8 cellular contexts compared by ENCODE assay signal in genomic region chr7:19772858-19773337, GRCh38. TPM values are rescaled to one million over a fixed set of nuclear protein-coding genes. Genes with fewer than 3 reads are reported as not detected.
A peak's percentile ranks its signal among the peaks of the same experiment; 100 is the strongest.
DNase-seq lines count a peak whose midpoint lies in the region; ATAC-seq and TF ChIP-seq lines count a peak whose summit lies in the region.

No MANE protein-coding gene starts in this region.

- H3K4me1 ChIP-seq in GM23338 (ENCODE audit: insufficient read depth) (peaks cover 7% of the 10 kb centered on the region), RWPE2 (ENCODE audit: insufficient read depth, poor library complexity, severe bottlenecking) (no peaks in the 10 kb centered on the region), right cardiac atrium (ENCODE audit: control insufficient read depth, insufficient read depth, low read length) (no peaks in the 10 kb centered on the region)

- H3K4me3 Mint-ChIP-seq in GM23338, result peak overlapping the region; percentile 85
- H3K4me3 Mint-ChIP-seq in activated CD4-positive, alpha-beta memory T cell treated with anti-CD3 and anti-CD28 coated beads for 36 hours, result no peak overlapping the region

- under 1% methylated on average over 27 of the region's 27 CpGs for WGBS in right cardiac atrium

- POLR2A ChIA-PET in activated CD4-positive, alpha-beta memory T cell treated with anti-CD3 and anti-CD28 coated beads for 36 hours (lab: Charles Lee), result no interaction called here

- H3K9me2 ChIP-seq in GM23338 (ENCODE audit: insufficient read depth), result no peaks in the 10 kb centered on the region

- H3K79me2 ChIP-seq in GM23338 (replicated peaks; ENCODE audit: insufficient read depth), result no peaks in the 10 kb centered on the region

- peak overlapping the region; percentile 91 for H3K4me2 ChIP-seq in GM23338

- H3K36me3 ChIP-seq in GM23338 (ENCODE audit: insufficient read depth) (no peaks in the 10 kb centered on the region), RWPE2 (ENCODE audit: low read depth) (no peaks in the 10 kb centered on the region)

- H3K9me3 Mint-ChIP-seq in GM23338, result no peaks in the 10 kb centered on the region
- no peaks in the 10 kb centered on the region for H3K9me3 Mint-ChIP-seq in activated CD4-positive, alpha-beta memory T cell treated with anti-CD3 and anti-CD28 coated beads for 36 hours

- H3K4me3 ChIP-seq in GM23338 (peak overlapping the region; percentile 74), RWPE2 (ENCODE audit: severe bottlenecking) (peak overlapping the region; percentile 20), right cardiac atrium (ENCODE audit: low read length) (peak overlapping the region; percentile 20)

- ATAC-seq in GM23338 (peak; percentile 96), RWPE2 (ENCODE audit: low read depth) (peak; percentile 86), right cardiac atrium (peak; percentile 50 to 60), sciatic nerve (peak; percentile 52), GM18867 (IDR thresholded peaks at IDR 0.05; ENCODE audit: unreplicated experiment) (no peak)

- H3K27me3 ChIP-seq in GM23338 (ENCODE audit: insufficient read depth), result peaks cover 52% of the 10 kb centered on the region
- peaks cover 4% of the 10 kb centered on the region for H3K27me3 ChIP-seq in RWPE2 (ENCODE audit: insufficient read depth, poor library complexity, severe bottlenecking)
- H3K27me3 ChIP-seq in right cardiac atrium (ENCODE audit: control insufficient read depth, insufficient read depth), result no peaks in the 10 kb centered on the region

- DNase-seq in GM23338 (ENCODE audit: low spot score) (peak; percentile 87), RWPE2 (ENCODE audit: low spot score) (no peak), right cardiac atrium (peak in 2 of 3 donors; percentile 40 to 58), sciatic nerve (ENCODE audit: low spot score) (no peak), cerebellar cortex (ENCODE audit: low spot score) (no peak), C1 segment of cervical spinal cord (lab: John Stamatoyannopoulos, UW) (no peak)
- DNase-seq in activated CD4-positive, alpha-beta memory T cell treated with anti-CD3 and anti-CD28 coated beads for 36 hours, result no peak

- no peaks in the 10 kb centered on the region for H3F3A ChIP-seq in GM23338 (replicated peaks; ENCODE audit: low read depth)

- H3K4me1 Mint-ChIP-seq in GM23338, result peaks cover 9% of the 10 kb centered on the region; the same call in 2 of the 3 replicates
- peaks cover 13% of the 10 kb centered on the region for H3K4me1 Mint-ChIP-seq in activated CD4-positive, alpha-beta memory T cell treated with anti-CD3 and anti-CD28 coated beads for 36 hours (ENCODE audit: low read depth)

- H3K27ac Mint-ChIP-seq in GM23338, result no peak overlapping the region
- H3K27ac Mint-ChIP-seq in activated CD4-positive, alpha-beta memory T cell treated with anti-CD3 and anti-CD28 coated beads for 36 hours, result no peak overlapping the region

- TF ChIP-seq CTCF in GM23338 (conservative IDR thresholded peaks at IDR 0.05; ENCODE audit: low read depth in 2 of 2), result no peak
- no peak for TF ChIP-seq CTCF in RWPE2 (IDR thresholded peaks at IDR 0.05; ENCODE audit: poor library complexity, severe bottlenecking)

- peak overlapping the region; percentile 97 for H2AFZ ChIP-seq in GM23338

- H3K27ac ChIP-seq in GM23338 (ENCODE audit: low read depth) (no peak overlapping the region), RWPE2 (ENCODE audit: poor library complexity, severe bottlenecking) (no peak overlapping the region), right cardiac atrium (ENCODE audit: low read length) (no peak overlapping the region)

- H3K9me3 ChIP-seq in RWPE2 (ENCODE audit: severe bottlenecking) (no peaks in the 10 kb centered on the region), right cardiac atrium (ENCODE audit: control insufficient read depth, low read length) (no peaks in the 10 kb centered on the region)

- CTCF ChIA-PET in activated CD4-positive, alpha-beta memory T cell treated with anti-CD3 and anti-CD28 coated beads for 36 hours (lab: Charles Lee), result interaction anchor here (0.6 to 1.4 kb wide), 2 partner anchors 18 to 59 kb away, joined by 3 to 5 read pairs; no protein-coding TSS in a partner anchor

- H3K27me3 Mint-ChIP-seq in GM23338 (ENCODE audit: insufficient read depth, low read depth, poor library complexity), result peaks cover 24% of the 10 kb centered on the region
- H3K27me3 Mint-ChIP-seq in activated CD4-positive, alpha-beta memory T cell treated with anti-CD3 and anti-CD28 coated beads for 36 hours, result peaks cover 27% of the 10 kb centered on the region

- no peaks in the 10 kb centered on the region for H3K36me3 Mint-ChIP-seq in GM23338 (ENCODE audit: low read depth)
- H3K36me3 Mint-ChIP-seq in activated CD4-positive, alpha-beta memory T cell treated with anti-CD3 and anti-CD28 coated beads for 36 hours, result no peaks in the 10 kb centered on the region

- 0 out of 2 replicates have a peak, but pooled peaks cover 3% of the 10 kb centered on the region for H4K20me1 ChIP-seq in GM23338 (replicated peaks; ENCODE audit: insufficient read depth)

- intact Hi-C loops in right cardiac atrium (cut with DNase I), result no loop called here
- intact Hi-C loops in sciatic nerve (cut with DNase I), result no loop called here
- intact Hi-C loops in activated CD4-positive, alpha-beta memory T cell treated with anti-CD3 and anti-CD28 coated beads for 36 hours (cut with micrococcal nuclease), result no loop called here

TF ChIP-seq in GM23338, 12 proteins besides CTCF, POLR2A, EP300 and RAD21 (continues in another document):
- TF ChIP-seq EZH2phosphoT487 (IDR thresholded peaks at IDR 0.05; ENCODE audit: unreplicated experiment) (no peak), POLR2AphosphoS5 (IDR thresholded peaks at IDR 0.05; ENCODE audit: low read depth) (no peak), REST (IDR thresholded peaks at IDR 0.05; ENCODE audit: unreplicated experiment) (peak; percentile 80), NANOG (IDR thresholded peaks at IDR 0.05; ENCODE audit: borderline replicate concordance) (no peak), ZNF331 (CRISPR knock-in tag; IDR thresholded peaks at IDR 0.05; ENCODE audit: low read depth) (no peak), CREB1 (CRISPR knock-in tag; IDR thresholded peaks at IDR 0.05; ENCODE audit: low read depth) (no peak)

RNA-seq across cellular contexts. Expression of gene TMEM196, which starts 0.5 kb away (rescaled TPM):
- not detected in 2 replicates for total RNA-seq in GM23338 (2014; rRNA removed; shearing (Covaris generic))
- polyA plus RNA-seq in GM23338 (2016; fragmentation: Nextera tagmentation; extraction: Ambion mirVana) (0.11 and 0.57 TPM in 2 replicates), right cardiac atrium (not detected)
- total RNA-seq in right cardiac atrium (not detected), sciatic nerve (not detected)
- total RNA-seq in activated CD4-positive, alpha-beta memory T cell treated with anti-CD3 and anti-CD28 coated beads for 36 hours, result not detected

Comparison
In these comparisons a context has a peak if more than half of its experiments do, and no peak if none do; other contexts are left out.
1. DNase-seq: peak in GM23338 (single experiment) and right cardiac atrium (2 of 3); none in RWPE2 (single experiment), sciatic nerve (single experiment), cerebellar cortex (single experiment), C1 segment of cervical spinal cord (0 of 14) and activated CD4-positive, alpha-beta memory T cell treated with anti-CD3 and anti-CD28 coated beads for 36 hours (single experiment).
2. H3K4me3 ChIP-seq: peak in every context shown above with its lines; median percentile 74 in GM23338; 20 in RWPE2; 20 in right cardiac atrium.